ENCODE assay signal across 8 cellular contexts in genomic region chr12:58919271-58920101, GRCh38. TPM values are rescaled to one million over a fixed set of nuclear protein-coding genes. Genes with fewer than 3 reads are reported as not detected.
DNase-seq lines count a peak whose midpoint lies in the region; TF ChIP-seq lines count a peak whose summit lies in the region.

No MANE protein-coding gene starts in this region.

- H3K36me3 ChIP-seq in adipocyte (ENCODE audit: control insufficient read depth, insufficient read depth, low read length, severe bottlenecking) (no peaks in the 10 kb centered on the region), hepatocyte (replicated peaks; ENCODE audit: insufficient read depth, low read depth) (no peaks in the 10 kb centered on the region), sigmoid colon (no peaks in the 10 kb centered on the region)
- no peaks in the 10 kb centered on the region for H3K36me3 ChIP-seq in effector memory CD4-positive, alpha-beta T cell (ENCODE audit: control insufficient read depth, insufficient read depth, low read length)

- H3K9me2 ChIP-seq in hepatocyte (replicated peaks; ENCODE audit: insufficient read depth) = no peaks in the 10 kb centered on the region

- H3K27me3 ChIP-seq in adipocyte (replicated peaks; ENCODE audit: control insufficient read depth, insufficient read depth, low read length) = no peaks in the 10 kb centered on the region
- no peaks in the 10 kb centered on the region for H3K27me3 ChIP-seq in hepatocyte
- H3K27me3 ChIP-seq in sigmoid colon = no peaks in the 10 kb centered on the region
- peaks cover 3% of the 10 kb centered on the region for H3K27me3 ChIP-seq in effector memory CD4-positive, alpha-beta T cell (replicated peaks; ENCODE audit: control insufficient read depth, insufficient read depth, low read length, poor library complexity, severe bottlenecking)

- H3K4me3 ChIP-seq in adipocyte (ENCODE audit: low read length) = peak overlapping the region; percentile 92
- peak overlapping the region; percentile 72 for H3K4me3 ChIP-seq in hepatocyte
- H3K4me3 ChIP-seq in sigmoid colon = peak overlapping the region; percentile 74 to 92 (median 86)
- H3K4me3 ChIP-seq in effector memory CD4-positive, alpha-beta T cell (ENCODE audit: insufficient read depth, low read depth, low read length, poor library complexity, severe bottlenecking) = no peak overlapping the region

- H3K9me3 ChIP-seq in adipocyte (ENCODE audit: control insufficient read depth, low read length) = no peaks in the 10 kb centered on the region
- H3K9me3 ChIP-seq in hepatocyte (ENCODE audit: low read depth) = no peaks in the 10 kb centered on the region
- H3K9me3 ChIP-seq in sigmoid colon = no peaks in the 10 kb centered on the region
- no peaks in the 10 kb centered on the region for H3K9me3 ChIP-seq in effector memory CD4-positive, alpha-beta T cell (ENCODE audit: control insufficient read depth, low read length)

- no peak for TF ChIP-seq EP300 in sigmoid colon (IDR thresholded peaks at IDR 0.05)

- no peak for TF ChIP-seq CTCF in hepatocyte (IDR thresholded peaks at IDR 0.05; ENCODE audit: poor library complexity)
- TF ChIP-seq CTCF in sigmoid colon (IDR thresholded peaks at IDR 0.05) = no peak

- WGBS in hepatocyte (ENCODE audit: low lambda C conversion rate, missing lambda C conversion rate) = 2% methylated on average over 49 of the region's 49 CpGs
- 1 to 2% methylated on average over 49 of the region's 49 CpGs for WGBS in sigmoid colon, 2 donors

- DNase-seq in NCI-H446 (lab: John Stamatoyannopoulos, UW) (peak; percentile 5 to 33), NCI-H446 treated with DMSO at 0.1 percent for 48 hours (lab: John Stamatoyannopoulos, UW) (no peak), HT1080 (ENCODE audit: low read depth) (peak; percentile 52), adipocyte (ENCODE audit: low read depth) (peak; percentile 65), hepatocyte (ENCODE audit: low spot score) (peak; percentile 45), sigmoid colon (peak; percentile 71)
- no peak for DNase-seq in effector memory CD4-positive, alpha-beta T cell
- DNase-seq in stimulated activated CD4-positive, alpha-beta T cell treated with anti-CD3 and anti-CD28 coated beads, Interleukin-4, amount 100 ng/mL, for 1 hour = no peak

- peak overlapping the region; percentile 79 for H3K4me2 ChIP-seq in hepatocyte

- H2AFZ ChIP-seq in hepatocyte = peak overlapping the region; percentile 82

- intact Hi-C loops in sigmoid colon (cut with DNase I) = loop anchor here (2.0 to 10.0 kb wide), 5 partner anchors 37 to 678 kb away; partner anchors contain the start of gene SLC16A7

- H4K20me1 ChIP-seq in hepatocyte (ENCODE audit: insufficient read depth, poor library complexity, severe bottlenecking) = no peaks in the 10 kb centered on the region

- H3K27ac ChIP-seq in hepatocyte (peak overlapping the region; percentile 94), sigmoid colon (peak overlapping the region; percentile 90 to 98 (median 96))
- no peak overlapping the region for H3K27ac ChIP-seq in effector memory CD4-positive, alpha-beta T cell (ENCODE audit: insufficient read depth, low read length, poor library complexity, severe bottlenecking)

- peaks cover 49% of the 10 kb centered on the region for H3K79me2 ChIP-seq in hepatocyte

- H3K9ac ChIP-seq in adipocyte (ENCODE audit: low read length) = peak overlapping the region; percentile 94

- TF ChIP-seq POLR2A in sigmoid colon (IDR thresholded peaks at IDR 0.05) = peak in 1 of 2 donors; percentile 20

- peaks cover 34% of the 10 kb centered on the region for H3K4me1 ChIP-seq in adipocyte (ENCODE audit: control insufficient read depth, insufficient read depth, low read length)
- H3K4me1 ChIP-seq in hepatocyte (ENCODE audit: insufficient read depth) = peaks cover 25% of the 10 kb centered on the region
- H3K4me1 ChIP-seq in sigmoid colon = peaks cover 0 to 32% (median 25%) of the 10 kb centered on the region in 4 donors
- no peaks in the 10 kb centered on the region for H3K4me1 ChIP-seq in effector memory CD4-positive, alpha-beta T cell (ENCODE audit: control insufficient read depth, insufficient read depth, low read length, poor library complexity, severe bottlenecking)

RNA-seq across cellular contexts. Expression of gene LRIG3, which starts 0.8 kb away (rescaled TPM):
- 9.5 TPM in 2 replicates for total RNA-seq in HT1080 (2014; rRNA removed; shearing (Covaris generic))
- 7.7 and 8.4 TPM in 2 replicates for polyA plus RNA-seq in HT1080 (2015; cell fraction: cytosol; rRNA removed)
- polyA plus RNA-seq in HT1080 (2015; cell fraction: nucleus; rRNA removed) = 39.6 and 45.1 TPM in 2 replicates
- total RNA-seq in hepatocyte (63.9 and 71.5 TPM in 2 replicates), sigmoid colon (100 to 1,000 TPM in 1 of 4 donors, 10 to 100 TPM in 3; 58.1 to 186 (median 64.2) TPM)
- polyA plus RNA-seq in hepatocyte (21.7 and 23.7 TPM in 2 replicates), sigmoid colon (10 to 100 TPM in 1 of 3 donors, 1 to 10 TPM in 2; 2.8 to 26.1 (median 6.6) TPM)

Comparison
In these comparisons a context has a peak if more than half of its experiments do, and no peak if none do; other contexts are left out.
1. DNase-seq: peak in NCI-H446 (2 of 2), HT1080 (single experiment), adipocyte (single experiment), hepatocyte (single experiment) and sigmoid colon (single experiment); none in NCI-H446 treated with DMSO at 0.1 percent for 48 hours (single experiment), effector memory CD4-positive, alpha-beta T cell (0 of 3) and stimulated activated CD4-positive, alpha-beta T cell treated with anti-CD3 and anti-CD28 coated beads, Interleukin-4, amount 100 ng/mL, for 1 hour (single experiment).